Comparison of ENCODE assay signal across 23 cellular contexts in genomic region chr2:209113030-209113429, GRCh38.
A peak's percentile ranks its signal among the peaks of the same experiment; 100 is the strongest.
DNase-seq lines count a peak whose midpoint lies in the region; ATAC-seq and TF ChIP-seq lines count a peak whose summit lies in the region.
"Had no signal": no experiment of that assay in that cellular context is flagged by ENCODE, and none has a peak within 500 bp of the region (broad histone marks: within the 10 kb centered on the region; RNA-seq: fewer than 3 reads in every experiment).

No MANE protein-coding gene starts in this region.

- peaks cover 8% of the 10 kb centered on the region for H3K9me3 Mint-ChIP-seq in WTC11
- peaks cover 4% of the 10 kb centered on the region in 2 donors for H3K9me3 Mint-ChIP-seq in activated naive CD4-positive, alpha-beta T cell treated with anti-CD3 and anti-CD28 coated beads, Interleukin-2, amount 50 U/mL, for 72 hours
- H3K9me3 Mint-ChIP-seq: IgD-negative memory B cell had no signal

- H3K27me3 Mint-ChIP-seq in WTC11 (ENCODE audit: low read depth), result no peaks in the 10 kb centered on the region
- H3K27me3 Mint-ChIP-seq: CD4-positive, CD25-positive, alpha-beta regulatory T cell; IgD-negative memory B cell had no signal

- CTCF ChIA-PET in WTC11 (lab: Charles Lee), result interaction anchor here (0.6 to 0.7 kb wide), 2 partner anchors 23 to 451 kb away, joined by 4 read pairs; no protein-coding TSS in a partner anchor

- DNase-seq in NCI-H82 (lab: John Stamatoyannopoulos, UW) (peak; percentile 18), NCI-H82 treated with DMSO at 0.1 percent for 48 hours (lab: John Stamatoyannopoulos, UW; ENCODE audit: unreplicated experiment) (no peak), WTC11 (ENCODE audit: low spot score) (no peak), iPS-NIHi11 (ENCODE audit: low spot score) (peak; percentile 13), NCI-H1436 treated with DMSO at 0.1 percent for 48 hours (lab: John Stamatoyannopoulos, UW) (no peak), GF-D8 (lab: John Stamatoyannopoulos, UW) (no peak)
- DNase-seq in activated naive CD4-positive, alpha-beta T cell treated with anti-CD3 and anti-CD28 coated beads, Interleukin-2, amount 50 U/mL, for 72 hours (ENCODE audit: low spot score in 2 of 2), result no peak
- DNase-seq: BE2C; CD4-positive, CD25-positive, alpha-beta regulatory T cell; COR-L47; Karpas-422; MG63; NCI-H1048; NCI-H1436; NCI-H2081; NCI-H510A treated with DMSO at 0.1 percent for 48 hours; NCI-H774; PC-3; RPMI8226; SHP77 treated with DMSO at 0.1 percent for 48 hours; SK-N-SH had no signal

- POLR2A ChIA-PET in WTC11 (lab: Charles Lee), result no interaction called here

- no peaks in the 10 kb centered on the region for H3K36me3 Mint-ChIP-seq in WTC11
- H3K36me3 Mint-ChIP-seq in activated naive CD4-positive, alpha-beta T cell treated with anti-CD3 and anti-CD28 coated beads, Interleukin-2, amount 50 U/mL, for 72 hours, result no peaks in the 10 kb centered on the region
- H3K36me3 Mint-ChIP-seq: CD4-positive, CD25-positive, alpha-beta regulatory T cell; IgD-negative memory B cell had no signal

- no peak overlapping the region for H3K4me3 Mint-ChIP-seq in WTC11
- H3K4me3 Mint-ChIP-seq: CD4-positive, CD25-positive, alpha-beta regulatory T cell; IgD-negative memory B cell had no signal

- TF ChIP-seq CTCF in WTC11 (IDR thresholded peaks at IDR 0.05), result no peak

- ATAC-seq in WTC11 (peak; percentile 97), GM19455 (IDR thresholded peaks at IDR 0.05; ENCODE audit: unreplicated experiment) (no peak)
- ATAC-seq in activated naive CD4-positive, alpha-beta T cell treated with anti-CD3 and anti-CD28 coated beads, Interleukin-2, amount 50 U/mL, for 72 hours, result no peak
- ATAC-seq: PC-3 had no signal

- H3K4me1 Mint-ChIP-seq in WTC11, result peaks cover 53% of the 10 kb centered on the region
- H3K4me1 Mint-ChIP-seq: CD4-positive, CD25-positive, alpha-beta regulatory T cell; IgD-negative memory B cell had no signal

- H3K27ac Mint-ChIP-seq in WTC11, result 0 out of 2 replicates have a peak overlapping the region, but pooled peaks have one; percentile 16
- H3K27ac Mint-ChIP-seq in activated naive CD4-positive, alpha-beta T cell treated with anti-CD3 and anti-CD28 coated beads, Interleukin-2, amount 50 U/mL, for 72 hours, result peak overlapping the region in 1 of 2 donors; percentile 80
- H3K27ac Mint-ChIP-seq: CD4-positive, CD25-positive, alpha-beta regulatory T cell; IgD-negative memory B cell had no signal

TF ChIP-seq in WTC11, 78 proteins besides CTCF, POLR2A, EP300 and RAD21:
- TF ChIP-seq ZNF425 (CRISPR knock-in tag; conservative IDR thresholded peaks at IDR 0.05), result no peak
- TF ChIP-seq, protein P1, sequence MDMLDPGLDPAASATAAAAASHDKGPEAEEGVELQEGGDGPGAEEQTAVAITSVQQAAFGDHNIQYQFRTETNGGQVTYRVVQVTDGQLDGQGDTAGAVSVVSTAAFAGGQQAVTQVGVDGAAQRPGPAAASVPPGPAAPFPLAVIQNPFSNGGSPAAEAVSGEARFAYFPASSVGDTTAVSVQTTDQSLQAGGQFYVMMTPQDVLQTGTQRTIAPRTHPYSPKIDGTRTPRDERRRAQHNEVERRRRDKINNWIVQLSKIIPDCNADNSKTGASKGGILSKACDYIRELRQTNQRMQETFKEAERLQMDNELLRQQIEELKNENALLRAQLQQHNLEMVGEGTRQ (CRISPR knock-in tag; IDR thresholded peaks at IDR 0.05), result 0 out of 2 replicates have a peak, but pooled peaks have one; percentile 6

Comparison
In these comparisons a context has a peak if more than half of its experiments do, and no peak if none do; other contexts are left out.
1. DNase-seq: peak in NCI-H82 (single experiment) and iPS-NIHi11 (single experiment); none in NCI-H82 treated with DMSO at 0.1 percent for 48 hours (single experiment), WTC11 (single experiment), NCI-H1436 treated with DMSO at 0.1 percent for 48 hours (single experiment), activated naive CD4-positive, alpha-beta T cell treated with anti-CD3 and anti-CD28 coated beads, Interleukin-2, amount 50 U/mL, for 72 hours (0 of 2) and GF-D8 (single experiment).